ENCODE assay signal across 12 cellular contexts in the genomic region with DNA sequence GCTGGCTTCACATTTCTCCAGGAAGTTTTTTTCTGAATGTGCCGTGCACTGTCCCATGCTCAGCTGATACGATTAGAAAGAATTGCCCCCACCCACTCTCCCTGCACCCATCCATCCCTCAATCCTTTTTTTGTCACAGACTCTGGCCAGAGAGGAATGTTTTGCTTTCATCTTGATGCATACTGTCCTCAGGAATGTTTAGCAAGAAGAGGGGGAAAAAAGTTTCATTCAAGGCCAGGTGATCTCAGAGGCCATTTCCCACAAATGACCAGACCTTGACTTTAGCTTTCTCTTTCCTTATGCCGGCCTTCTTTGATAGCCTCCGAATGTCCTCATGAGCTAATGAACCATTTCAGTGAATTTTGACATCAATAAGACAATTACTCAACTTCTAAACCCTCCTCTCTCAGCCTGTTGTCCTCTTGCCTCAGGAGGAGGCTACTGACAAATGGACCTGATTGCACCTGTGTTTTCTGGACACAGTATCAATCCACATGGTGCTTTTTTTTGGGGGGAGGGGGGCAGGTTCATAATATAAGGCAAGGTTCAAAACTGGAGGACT.
A peak's percentile ranks its signal among the peaks of the same experiment; 100 is the strongest.
DNase-seq lines count a peak whose midpoint lies in the region; ATAC-seq, FAIRE-seq and TF ChIP-seq lines count a peak whose summit lies in the region.
"Had no signal": no experiment of that assay in that cellular context is flagged by ENCODE, and none has a peak within 500 bp of the region (broad histone marks: within the 10 kb centered on the region; RNA-seq: fewer than 3 reads in every experiment).

No MANE protein-coding gene starts in this region.

- H3K9ac ChIP-seq in endothelial cell of umbilical vein (replicated peaks; ENCODE audit: extremely low read depth, insufficient read depth, low read length), result peak overlapping the region; percentile 48

- POLR2A ChIA-PET in Panc1 (lab: Charles Lee) (no interaction called here), endothelial cell of umbilical vein (lab: Charles Lee) (interaction anchor here (0.7 to 4.7 kb wide), 4 partner anchors 79 to 154 kb away, joined by 3 to 31 read pairs (median 6); a partner anchor contains a TSS)

- H4K20me1 ChIP-seq in endothelial cell of umbilical vein (replicated peaks; ENCODE audit: control insufficient read depth, extremely low read depth, insufficient read depth, low read length), result no peaks in the 10 kb centered on the region
- H4K20me1 ChIP-seq in osteoblast (ENCODE audit: insufficient read depth, low read length), result no peaks in the 10 kb centered on the region

- H3K4me3 ChIP-seq in Panc1 (ENCODE audit: low read depth in 2 of 2, low read length in 2 of 2) (no peak overlapping the region), endothelial cell of umbilical vein (replicated peaks in 1 of 3; ENCODE audit: insufficient read depth in 1 of 3, low read depth in 1 of 3, low read length in 3 of 3) (no peak overlapping the region), osteoblast (ENCODE audit: insufficient read depth, low read length) (peak overlapping the region; percentile 17), BE2C (ENCODE audit: low read depth, low read length) (no peak overlapping the region)
- H3K4me3 ChIP-seq: right atrium auricular region had no signal

- H3K36me3 ChIP-seq in Panc1 (ENCODE audit: control insufficient read depth, insufficient read depth, low read length) (no peaks in the 10 kb centered on the region), endothelial cell of umbilical vein (ENCODE audit: control insufficient read depth in 2 of 2, extremely low read depth in 1 of 2, insufficient read depth in 2 of 2, low read length in 2 of 2) (no peaks in the 10 kb centered on the region), osteoblast (ENCODE audit: insufficient read depth, low read length) (no peaks in the 10 kb centered on the region), BE2C (no peaks in the 10 kb centered on the region)
- H3K36me3 ChIP-seq: right atrium auricular region had no signal

- H2AFZ ChIP-seq in endothelial cell of umbilical vein (ENCODE audit: low read depth, low read length) (peak overlapping the region; percentile 31), osteoblast (ENCODE audit: low read length) (no peak overlapping the region)

- peak overlapping the region; percentile 100 for H3K27ac ChIP-seq in Panc1 (ENCODE audit: low read length)
- H3K27ac ChIP-seq in endothelial cell of umbilical vein (ENCODE audit: insufficient read depth, low read depth, low read length), result peak overlapping the region; percentile 100
- H3K27ac ChIP-seq in osteoblast (ENCODE audit: low read depth, low read length), result peak overlapping the region; percentile 99
- H3K27ac ChIP-seq: right atrium auricular region had no signal

- peak overlapping the region; percentile 13 for H3K4me2 ChIP-seq in endothelial cell of umbilical vein (ENCODE audit: insufficient read depth, low read length)
- peak overlapping the region; percentile 53 for H3K4me2 ChIP-seq in osteoblast (ENCODE audit: insufficient read depth, low read length)

- TF ChIP-seq CTCF in Panc1 (IDR thresholded peaks at IDR 0.05) (no peak), endothelial cell of umbilical vein (IDR thresholded peaks at IDR 0.05; ENCODE audit: extremely low read depth in 1 of 2, insufficient read depth in 1 of 2, low read depth in 1 of 2, low read length in 2 of 2) (no peak), osteoblast (IDR thresholded peaks at IDR 0.05; ENCODE audit: extremely low read depth, low read depth, low read length) (no peak), BE2C (IDR thresholded peaks at IDR 0.05; ENCODE audit: low read depth, low read length) (no peak)

- peak; percentile 31 for FAIRE-seq in endothelial cell of umbilical vein (lab: Jason Lieb, UNC)
- FAIRE-seq: kidney had no signal

- H3K27me3 ChIP-seq in Panc1 (ENCODE audit: control insufficient read depth, insufficient read depth, low read length) (no peaks in the 10 kb centered on the region), endothelial cell of umbilical vein (ENCODE audit: control insufficient read depth in 2 of 2, insufficient read depth in 2 of 2, low read length in 2 of 2) (no peaks in the 10 kb centered on the region), osteoblast (ENCODE audit: insufficient read depth, low read length) (no peaks in the 10 kb centered on the region), BE2C (no peaks in the 10 kb centered on the region)
- H3K27me3 ChIP-seq: right atrium auricular region had no signal

- H3K9me3 ChIP-seq in Panc1 (ENCODE audit: control insufficient read depth, insufficient read depth, low read depth, low read length), result no peaks in the 10 kb centered on the region
- no peaks in the 10 kb centered on the region for H3K9me3 ChIP-seq in endothelial cell of umbilical vein (replicated peaks; ENCODE audit: control insufficient read depth, insufficient read depth, low read length)
- H3K9me3 ChIP-seq in osteoblast (ENCODE audit: low read depth, low read length), result no peaks in the 10 kb centered on the region
- no peaks in the 10 kb centered on the region for H3K9me3 ChIP-seq in BE2C
- H3K9me3 ChIP-seq: right atrium auricular region had no signal

- in situ Hi-C loops in Panc1 (cut with HindIII; ENCODE audit: low pct_unique_long_range_greater_than_20kb, low sequenced_read_pairs), result no loop called here

- H3K9me1 ChIP-seq in endothelial cell of umbilical vein (replicated peaks; ENCODE audit: control insufficient read depth, extremely low read depth, insufficient read depth, low read length), result no peaks in the 10 kb centered on the region

- BruUV-seq in Panc1 (replicated peaks; lab: Mats Ljungman, UMichigan) (no TSS peak), endothelial cell of umbilical vein (replicated peaks; lab: Mats Ljungman, UMichigan) (no TSS peak)

- peak; percentile 87 for DNase-seq in EH (ENCODE audit: low read depth)
- DNase-seq in Panc1 (ENCODE audit: low read depth, low spot score), result no peak
- peak; percentile 90 for DNase-seq in endothelial cell of umbilical vein (ENCODE audit: low read depth, low spot score)
- no peak for DNase-seq in osteoblast (ENCODE audit: insufficient read length, low spot score, missing footprints)
- DNase-seq in BE2C, result no peak
- DNase-seq in T1000 (lab: John Stamatoyannopoulos, UW), result no peak
- no peak for DNase-seq in cerebellum (ENCODE audit: low spot score)
- DNase-seq: activated T-cell treated with anti-CD3 and anti-CD28 coated beads, Interleukin-2, amount 50 U/mL, for 4 hours; kidney; NCI-H446 treated with DMSO at 0.1 percent for 48 hours had no signal

- CTCF ChIA-PET in Panc1 (lab: Charles Lee) (no interaction called here), endothelial cell of umbilical vein (lab: Charles Lee) (interaction anchor here (1.0 to 1.6 kb wide), 4 partner anchors 13 to 370 kb away, joined by 3 to 4 read pairs (median 3); no protein-coding TSS in a partner anchor)

- H3K4me1 ChIP-seq in Panc1 (ENCODE audit: control insufficient read depth, insufficient read depth, low read length), result peaks cover 70% of the 10 kb centered on the region
- peaks cover 70% of the 10 kb centered on the region for H3K4me1 ChIP-seq in endothelial cell of umbilical vein (ENCODE audit: control insufficient read depth, extremely low read depth, insufficient read depth, low read length)
- H3K4me1 ChIP-seq in osteoblast (ENCODE audit: insufficient read depth, low read length), result peaks cover 47% of the 10 kb centered on the region
- peaks cover 4% of the 10 kb centered on the region; the same call in 1 of the 2 replicates for H3K4me1 ChIP-seq in BE2C

- H3K79me2 ChIP-seq in endothelial cell of umbilical vein (ENCODE audit: control insufficient read depth, insufficient read depth, low read length) (no peaks in the 10 kb centered on the region), osteoblast (ENCODE audit: insufficient read depth, low read length) (no peaks in the 10 kb centered on the region)

- intact Hi-C loops in Panc1 (cut with micrococcal nuclease; ENCODE audit: unreplicated experiment) (loop anchor here (5.0 kb wide), 2 partner anchors 38 to 103 kb away; a partner anchor contains a TSS), endothelial cell of umbilical vein (cut with micrococcal nuclease) (loop anchor here (2.0 to 5.0 kb wide), 2 partner anchors 462 to 773 kb away; no protein-coding TSS in a partner anchor)

- no peak for TF ChIP-seq POLR2A in endothelial cell of umbilical vein (IDR thresholded peaks at IDR 0.05; ENCODE audit: low read depth, low read length)

- peak; percentile 70 for ATAC-seq in Panc1
- no peak for ATAC-seq in GM18909 (IDR thresholded peaks at IDR 0.05; ENCODE audit: poor library complexity, unreplicated experiment)
- ATAC-seq: activated T-cell treated with anti-CD3 and anti-CD28 coated beads, Interleukin-2, amount 50 U/mL, for 4 hours had no signal

- dilution Hi-C loops in endothelial cell of umbilical vein (cut with MboI; ENCODE audit: extremely low pct_ligation_motif_present, low sequenced_read_pairs), result no loop called here

TF ChIP-seq in endothelial cell of umbilical vein, 7 proteins besides CTCF, POLR2A, EP300 and RAD21:
- TF ChIP-seq JUN (IDR thresholded peaks at IDR 0.05; ENCODE audit: borderline replicate concordance, insufficient read depth, insufficient read length, low read depth), result peak; percentile 78
- TF ChIP-seq GATA2 (IDR thresholded peaks at IDR 0.05; ENCODE audit: insufficient read depth, insufficient read length, low read depth, low read length), result no peak

Comparison
In these comparisons a context has a peak if more than half of its experiments do, and no peak if none do; other contexts are left out.
1. DNase-seq: peak in EH (single experiment) and endothelial cell of umbilical vein (single experiment); none in Panc1 (single experiment), osteoblast (single experiment), BE2C (single experiment), T1000 (single experiment) and cerebellum (single experiment).
2. Peak in every context shown above with its lines, with median percentiles within 50 percentile points of each other: H3K27ac ChIP-seq.